Comparison of ENCODE assay signal across 1 cellular context in genomic region chr1:46309401-46310159, GRCh38.
TF ChIP-seq lines count a peak whose summit lies in the region.

No MANE protein-coding gene starts in this region.

TF ChIP-seq in HepG2, 621 proteins besides CTCF, POLR2A, EP300 and RAD21:
- TF ChIP-seq ZNF609 (CRISPR knock-in tag; IDR thresholded peaks at IDR 0.05; ENCODE audit: borderline replicate concordance) (no peak), FOXP1 (IDR thresholded peaks at IDR 0.05) (no peak), FOXP1 (CRISPR knock-in tag; IDR thresholded peaks at IDR 0.05) (no peak)
